Comparison of ENCODE assay signal across 1 cellular context in the genomic region with DNA sequence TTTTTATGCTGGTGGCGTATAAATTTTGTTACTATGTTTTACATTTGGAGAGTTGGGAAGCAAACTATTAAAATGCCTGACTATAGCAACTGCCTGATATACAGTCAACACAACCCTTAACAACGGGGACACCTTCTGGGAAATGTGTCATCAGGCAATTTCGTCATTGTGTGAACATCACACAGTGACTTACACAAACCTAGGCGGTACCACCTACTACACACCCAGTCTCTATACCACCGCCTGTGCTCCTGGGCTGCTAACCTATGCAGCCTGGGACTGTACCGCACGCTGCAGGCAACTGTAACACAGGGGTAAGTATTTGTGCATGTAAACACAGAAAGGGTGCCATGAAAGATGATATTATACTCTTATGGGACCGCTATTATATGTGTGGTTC.
TF ChIP-seq lines count a peak whose summit lies in the region.

No MANE protein-coding gene starts in this region.

TF ChIP-seq in HepG2, 621 proteins besides CTCF, POLR2A, EP300 and RAD21 (continued from another document and continues in another):
- TF ChIP-seq, protein P1, sequence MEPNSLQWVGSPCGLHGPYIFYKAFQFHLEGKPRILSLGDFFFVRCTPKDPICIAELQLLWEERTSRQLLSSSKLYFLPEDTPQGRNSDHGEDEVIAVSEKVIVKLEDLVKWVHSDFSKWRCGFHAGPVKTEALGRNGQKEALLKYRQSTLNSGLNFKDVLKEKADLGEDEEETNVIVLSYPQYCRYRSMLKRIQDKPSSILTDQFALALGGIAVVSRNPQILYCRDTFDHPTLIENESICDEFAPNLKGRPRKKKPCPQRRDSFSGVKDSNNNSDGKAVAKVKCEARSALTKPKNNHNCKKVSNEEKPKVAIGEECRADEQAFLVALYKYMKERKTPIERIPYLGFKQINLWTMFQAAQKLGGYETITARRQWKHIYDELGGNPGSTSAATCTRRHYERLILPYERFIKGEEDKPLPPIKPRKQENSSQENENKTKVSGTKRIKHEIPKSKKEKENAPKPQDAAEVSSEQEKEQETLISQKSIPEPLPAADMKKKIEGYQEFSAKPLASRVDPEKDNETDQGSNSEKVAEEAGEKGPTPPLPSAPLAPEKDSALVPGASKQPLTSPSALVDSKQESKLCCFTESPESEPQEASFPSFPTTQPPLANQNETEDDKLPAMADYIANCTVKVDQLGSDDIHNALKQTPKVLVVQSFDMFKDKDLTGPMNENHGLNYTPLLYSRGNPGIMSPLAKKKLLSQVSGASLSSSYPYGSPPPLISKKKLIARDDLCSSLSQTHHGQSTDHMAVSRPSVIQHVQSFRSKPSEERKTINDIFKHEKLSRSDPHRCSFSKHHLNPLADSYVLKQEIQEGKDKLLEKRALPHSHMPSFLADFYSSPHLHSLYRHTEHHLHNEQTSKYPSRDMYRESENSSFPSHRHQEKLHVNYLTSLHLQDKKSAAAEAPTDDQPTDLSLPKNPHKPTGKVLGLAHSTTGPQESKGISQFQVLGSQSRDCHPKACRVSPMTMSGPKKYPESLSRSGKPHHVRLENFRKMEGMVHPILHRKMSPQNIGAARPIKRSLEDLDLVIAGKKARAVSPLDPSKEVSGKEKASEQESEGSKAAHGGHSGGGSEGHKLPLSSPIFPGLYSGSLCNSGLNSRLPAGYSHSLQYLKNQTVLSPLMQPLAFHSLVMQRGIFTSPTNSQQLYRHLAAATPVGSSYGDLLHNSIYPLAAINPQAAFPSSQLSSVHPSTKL (CRISPR knock-in tag; IDR thresholded peaks at IDR 0.05): peak; percentile 53
- TF ChIP-seq, protein P2, sequence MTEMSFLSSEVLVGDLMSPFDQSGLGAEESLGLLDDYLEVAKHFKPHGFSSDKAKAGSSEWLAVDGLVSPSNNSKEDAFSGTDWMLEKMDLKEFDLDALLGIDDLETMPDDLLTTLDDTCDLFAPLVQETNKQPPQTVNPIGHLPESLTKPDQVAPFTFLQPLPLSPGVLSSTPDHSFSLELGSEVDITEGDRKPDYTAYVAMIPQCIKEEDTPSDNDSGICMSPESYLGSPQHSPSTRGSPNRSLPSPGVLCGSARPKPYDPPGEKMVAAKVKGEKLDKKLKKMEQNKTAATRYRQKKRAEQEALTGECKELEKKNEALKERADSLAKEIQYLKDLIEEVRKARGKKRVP (CRISPR knock-in tag; IDR thresholded peaks at IDR 0.05): peak in 1 of 2 experiments; percentile 90; a peak in 2 of 4 replicates
- TF ChIP-seq CREM (IDR thresholded peaks at IDR 0.05) (peak; percentile 44; the same call in 1 of the 2 replicates), CREM (CRISPR knock-in tag; IDR thresholded peaks at IDR 0.05) (no peak), KLF16 (CRISPR knock-in tag; IDR thresholded peaks at IDR 0.05) (0 out of 4 replicates have a peak, but pooled peaks of 1 of the 2 experiments have one; percentile 50), CREB1 (IDR thresholded peaks at IDR 0.05) (peak; percentile 84), CREB1 (CRISPR knock-in tag; IDR thresholded peaks at IDR 0.05) (peak; percentile 84), NR2C2 (CRISPR knock-in tag; IDR thresholded peaks at IDR 0.05; ENCODE audit: borderline replicate concordance) (no peak), FLYWCH1 (CRISPR knock-in tag; IDR thresholded peaks at IDR 0.05) (no peak), SMAD3 (CRISPR knock-in tag; IDR thresholded peaks at IDR 0.05) (no peak), RORA (CRISPR knock-in tag; IDR thresholded peaks at IDR 0.05) (no peak), ZNF143 (CRISPR knock-in tag; IDR thresholded peaks at IDR 0.05) (no peak), MAFK (conservative IDR thresholded peaks at IDR 0.05 in 1 of 2, IDR thresholded peaks at IDR 0.05 in 1 of 2; ENCODE audit: low read length in 2 of 2) (peak; percentile 15 to 27; a peak in 2 of 4 replicates), FOSL2 (CRISPR knock-in tag; IDR thresholded peaks at IDR 0.05) (peak; percentile 87), ZNF235 (CRISPR knock-in tag; IDR thresholded peaks at IDR 0.05; ENCODE audit: borderline replicate concordance) (no peak), THYN1 (CRISPR knock-in tag; IDR thresholded peaks at IDR 0.05; ENCODE audit: borderline replicate concordance, low read depth) (no peak), NCOR1 (IDR thresholded peaks at IDR 0.05; ENCODE audit: borderline replicate concordance, low read length) (peak; percentile 46; the same call in 1 of the 2 replicates), MAF1 (CRISPR knock-in tag; IDR thresholded peaks at IDR 0.05; ENCODE audit: borderline replicate concordance) (no peak), ZNF614 (CRISPR knock-in tag; IDR thresholded peaks at IDR 0.05; ENCODE audit: borderline replicate concordance) (no peak), ZNF577 (CRISPR knock-in tag; IDR thresholded peaks at IDR 0.05; ENCODE audit: borderline replicate concordance, low read depth) (no peak), ZBTB1 (CRISPR knock-in tag; IDR thresholded peaks at IDR 0.05; ENCODE audit: borderline replicate concordance) (no peak), HOXA7 (CRISPR knock-in tag; IDR thresholded peaks at IDR 0.05) (no peak), SIN3A (IDR thresholded peaks at IDR 0.05; ENCODE audit: borderline replicate concordance, low read depth, low read length) (no peak), BHLHE40 (IDR thresholded peaks at IDR 0.05; ENCODE audit: low read length) (peak; percentile 51; the same call in 1 of the 2 replicates), ZMYM3 (CRISPR knock-in tag; IDR thresholded peaks at IDR 0.05) (no peak), NR2F1 (CRISPR knock-in tag; IDR thresholded peaks at IDR 0.05) (no peak), CEBPB (IDR thresholded peaks at IDR 0.05; ENCODE audit: borderline replicate concordance, low read depth, low read length) (peak; percentile 90), KAT2B (IDR thresholded peaks at IDR 0.05; ENCODE audit: borderline replicate concordance, low read depth, low read length) (no peak), KMT2A (CRISPR knock-in tag; IDR thresholded peaks at IDR 0.05) (no peak), KLF13 (CRISPR knock-in tag; IDR thresholded peaks at IDR 0.05) (no peak), ZNF530 (CRISPR knock-in tag; IDR thresholded peaks at IDR 0.05; ENCODE audit: low read depth) (no peak), DNMT3B (CRISPR knock-in tag; conservative IDR thresholded peaks at IDR 0.05) (no peak), GFI1 (CRISPR knock-in tag; IDR thresholded peaks at IDR 0.05; ENCODE audit: borderline replicate concordance) (no peak), ZNF549 (CRISPR knock-in tag; IDR thresholded peaks at IDR 0.05) (no peak), ZBTB38 (CRISPR knock-in tag; IDR thresholded peaks at IDR 0.05) (no peak), TEAD2 (CRISPR knock-in tag; IDR thresholded peaks at IDR 0.05) (no peak), HNF4A (CRISPR knock-in tag; IDR thresholded peaks at IDR 0.05) (0 out of 2 replicates have a peak, but pooled peaks have one; percentile 10), ZNF24 (IDR thresholded peaks at IDR 0.05) (no peak)
- TF ChIP-seq, protein P3, sequence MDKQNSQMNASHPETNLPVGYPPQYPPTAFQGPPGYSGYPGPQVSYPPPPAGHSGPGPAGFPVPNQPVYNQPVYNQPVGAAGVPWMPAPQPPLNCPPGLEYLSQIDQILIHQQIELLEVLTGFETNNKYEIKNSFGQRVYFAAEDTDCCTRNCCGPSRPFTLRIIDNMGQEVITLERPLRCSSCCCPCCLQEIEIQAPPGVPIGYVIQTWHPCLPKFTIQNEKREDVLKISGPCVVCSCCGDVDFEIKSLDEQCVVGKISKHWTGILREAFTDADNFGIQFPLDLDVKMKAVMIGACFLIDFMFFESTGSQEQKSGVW (CRISPR knock-in tag; IDR thresholded peaks at IDR 0.05; ENCODE audit: borderline replicate concordance): no peak
- TF ChIP-seq, protein P4, sequence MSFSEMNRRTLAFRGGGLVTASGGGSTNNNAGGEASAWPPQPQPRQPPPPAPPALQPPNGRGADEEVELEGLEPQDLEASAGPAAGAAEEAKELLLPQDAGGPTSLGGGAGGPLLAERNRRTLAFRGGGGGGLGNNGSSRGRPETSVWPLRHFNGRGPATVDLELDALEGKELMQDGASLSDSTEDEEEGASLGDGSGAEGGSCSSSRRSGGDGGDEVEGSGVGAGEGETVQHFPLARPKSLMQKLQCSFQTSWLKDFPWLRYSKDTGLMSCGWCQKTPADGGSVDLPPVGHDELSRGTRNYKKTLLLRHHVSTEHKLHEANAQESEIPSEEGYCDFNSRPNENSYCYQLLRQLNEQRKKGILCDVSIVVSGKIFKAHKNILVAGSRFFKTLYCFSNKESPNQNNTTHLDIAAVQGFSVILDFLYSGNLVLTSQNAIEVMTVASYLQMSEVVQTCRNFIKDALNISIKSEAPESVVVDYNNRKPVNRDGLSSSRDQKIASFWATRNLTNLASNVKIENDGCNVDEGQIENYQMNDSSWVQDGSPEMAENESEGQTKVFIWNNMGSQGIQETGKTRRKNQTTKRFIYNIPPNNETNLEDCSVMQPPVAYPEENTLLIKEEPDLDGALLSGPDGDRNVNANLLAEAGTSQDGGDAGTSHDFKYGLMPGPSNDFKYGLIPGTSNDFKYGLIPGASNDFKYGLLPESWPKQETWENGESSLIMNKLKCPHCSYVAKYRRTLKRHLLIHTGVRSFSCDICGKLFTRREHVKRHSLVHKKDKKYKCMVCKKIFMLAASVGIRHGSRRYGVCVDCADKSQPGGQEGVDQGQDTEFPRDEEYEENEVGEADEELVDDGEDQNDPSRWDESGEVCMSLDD (CRISPR knock-in tag; IDR thresholded peaks at IDR 0.05; ENCODE audit: borderline replicate concordance): no peak
- TF ChIP-seq, protein P5, sequence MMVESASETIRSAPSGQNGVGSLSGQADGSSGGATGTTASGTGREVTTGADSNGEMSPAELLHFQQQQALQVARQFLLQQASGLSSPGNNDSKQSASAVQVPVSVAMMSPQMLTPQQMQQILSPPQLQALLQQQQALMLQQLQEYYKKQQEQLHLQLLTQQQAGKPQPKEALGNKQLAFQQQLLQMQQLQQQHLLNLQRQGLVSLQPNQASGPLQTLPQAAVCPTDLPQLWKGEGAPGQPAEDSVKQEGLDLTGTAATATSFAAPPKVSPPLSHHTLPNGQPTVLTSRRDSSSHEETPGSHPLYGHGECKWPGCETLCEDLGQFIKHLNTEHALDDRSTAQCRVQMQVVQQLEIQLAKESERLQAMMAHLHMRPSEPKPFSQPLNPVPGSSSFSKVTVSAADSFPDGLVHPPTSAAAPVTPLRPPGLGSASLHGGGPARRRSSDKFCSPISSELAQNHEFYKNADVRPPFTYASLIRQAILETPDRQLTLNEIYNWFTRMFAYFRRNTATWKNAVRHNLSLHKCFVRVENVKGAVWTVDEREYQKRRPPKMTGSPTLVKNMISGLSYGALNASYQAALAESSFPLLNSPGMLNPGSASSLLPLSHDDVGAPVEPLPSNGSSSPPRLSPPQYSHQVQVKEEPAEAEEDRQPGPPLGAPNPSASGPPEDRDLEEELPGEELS (CRISPR knock-in tag; IDR thresholded peaks at IDR 0.05): no peak
- TF ChIP-seq, protein P6, sequence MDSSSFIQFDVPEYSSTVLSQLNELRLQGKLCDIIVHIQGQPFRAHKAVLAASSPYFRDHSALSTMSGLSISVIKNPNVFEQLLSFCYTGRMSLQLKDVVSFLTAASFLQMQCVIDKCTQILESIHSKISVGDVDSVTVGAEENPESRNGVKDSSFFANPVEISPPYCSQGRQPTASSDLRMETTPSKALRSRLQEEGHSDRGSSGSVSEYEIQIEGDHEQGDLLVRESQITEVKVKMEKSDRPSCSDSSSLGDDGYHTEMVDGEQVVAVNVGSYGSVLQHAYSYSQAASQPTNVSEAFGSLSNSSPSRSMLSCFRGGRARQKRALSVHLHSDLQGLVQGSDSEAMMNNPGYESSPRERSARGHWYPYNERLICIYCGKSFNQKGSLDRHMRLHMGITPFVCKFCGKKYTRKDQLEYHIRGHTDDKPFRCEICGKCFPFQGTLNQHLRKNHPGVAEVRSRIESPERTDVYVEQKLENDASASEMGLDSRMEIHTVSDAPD (CRISPR knock-in tag; IDR thresholded peaks at IDR 0.05): no peak
- TF ChIP-seq, protein P7, sequence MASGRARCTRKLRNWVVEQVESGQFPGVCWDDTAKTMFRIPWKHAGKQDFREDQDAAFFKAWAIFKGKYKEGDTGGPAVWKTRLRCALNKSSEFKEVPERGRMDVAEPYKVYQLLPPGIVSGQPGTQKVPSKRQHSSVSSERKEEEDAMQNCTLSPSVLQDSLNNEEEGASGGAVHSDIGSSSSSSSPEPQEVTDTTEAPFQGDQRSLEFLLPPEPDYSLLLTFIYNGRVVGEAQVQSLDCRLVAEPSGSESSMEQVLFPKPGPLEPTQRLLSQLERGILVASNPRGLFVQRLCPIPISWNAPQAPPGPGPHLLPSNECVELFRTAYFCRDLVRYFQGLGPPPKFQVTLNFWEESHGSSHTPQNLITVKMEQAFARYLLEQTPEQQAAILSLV (CRISPR knock-in tag; IDR thresholded peaks at IDR 0.05; ENCODE audit: borderline replicate concordance): no peak
- TF ChIP-seq, protein P8, sequence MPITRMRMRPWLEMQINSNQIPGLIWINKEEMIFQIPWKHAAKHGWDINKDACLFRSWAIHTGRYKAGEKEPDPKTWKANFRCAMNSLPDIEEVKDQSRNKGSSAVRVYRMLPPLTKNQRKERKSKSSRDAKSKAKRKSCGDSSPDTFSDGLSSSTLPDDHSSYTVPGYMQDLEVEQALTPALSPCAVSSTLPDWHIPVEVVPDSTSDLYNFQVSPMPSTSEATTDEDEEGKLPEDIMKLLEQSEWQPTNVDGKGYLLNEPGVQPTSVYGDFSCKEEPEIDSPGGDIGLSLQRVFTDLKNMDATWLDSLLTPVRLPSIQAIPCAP (CRISPR knock-in tag; IDR thresholded peaks at IDR 0.05; ENCODE audit: low read depth): no peak
- TF ChIP-seq, protein P9, sequence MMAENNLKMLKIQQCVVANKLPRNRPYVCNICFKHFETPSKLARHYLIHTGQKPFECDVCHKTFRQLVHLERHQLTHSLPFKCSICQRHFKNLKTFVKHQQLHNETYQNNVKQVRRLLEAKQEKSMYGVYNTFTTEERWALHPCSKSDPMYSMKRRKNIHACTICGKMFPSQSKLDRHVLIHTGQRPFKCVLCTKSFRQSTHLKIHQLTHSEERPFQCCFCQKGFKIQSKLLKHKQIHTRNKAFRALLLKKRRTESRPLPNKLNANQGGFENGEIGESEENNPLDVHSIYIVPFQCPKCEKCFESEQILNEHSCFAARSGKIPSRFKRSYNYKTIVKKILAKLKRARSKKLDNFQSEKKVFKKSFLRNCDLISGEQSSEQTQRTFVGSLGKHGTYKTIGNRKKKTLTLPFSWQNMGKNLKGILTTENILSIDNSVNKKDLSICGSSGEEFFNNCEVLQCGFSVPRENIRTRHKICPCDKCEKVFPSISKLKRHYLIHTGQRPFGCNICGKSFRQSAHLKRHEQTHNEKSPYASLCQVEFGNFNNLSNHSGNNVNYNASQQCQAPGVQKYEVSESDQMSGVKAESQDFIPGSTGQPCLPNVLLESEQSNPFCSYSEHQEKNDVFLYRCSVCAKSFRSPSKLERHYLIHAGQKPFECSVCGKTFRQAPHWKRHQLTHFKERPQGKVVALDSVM (CRISPR knock-in tag; IDR thresholded peaks at IDR 0.05): no peak
- TF ChIP-seq, protein P10, sequence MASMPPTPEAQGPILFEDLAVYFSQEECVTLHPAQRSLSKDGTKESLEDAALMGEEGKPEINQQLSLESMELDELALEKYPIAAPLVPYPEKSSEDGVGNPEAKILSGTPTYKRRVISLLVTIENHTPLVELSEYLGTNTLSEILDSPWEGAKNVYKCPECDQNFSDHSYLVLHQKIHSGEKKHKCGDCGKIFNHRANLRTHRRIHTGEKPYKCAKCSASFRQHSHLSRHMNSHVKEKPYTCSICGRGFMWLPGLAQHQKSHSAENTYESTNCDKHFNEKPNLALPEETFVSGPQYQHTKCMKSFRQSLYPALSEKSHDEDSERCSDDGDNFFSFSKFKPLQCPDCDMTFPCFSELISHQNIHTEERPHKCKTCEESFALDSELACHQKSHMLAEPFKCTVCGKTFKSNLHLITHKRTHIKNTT (CRISPR knock-in tag; IDR thresholded peaks at IDR 0.05): no peak
